8 cellular contexts compared by ENCODE assay signal in genomic region chr14:69107407-69108003, GRCh38.
A peak's percentile ranks its signal among the peaks of the same experiment; 100 is the strongest.
DNase-seq lines count a peak whose midpoint lies in the region; ATAC-seq lines count a peak whose summit lies in the region.

No MANE protein-coding gene starts in this region.

- H3K9me3 Mint-ChIP-seq in memory B cell = no peaks in the 10 kb centered on the region

- H3K27me3 Mint-ChIP-seq in memory B cell = no peaks in the 10 kb centered on the region

- ATAC-seq in memory B cell (ENCODE audit: low read depth) (peak; percentile 42), HG02973 (IDR thresholded peaks at IDR 0.05; ENCODE audit: unreplicated experiment) (no peak)

- H3K36me3 Mint-ChIP-seq in memory B cell = peaks cover 21% of the 10 kb centered on the region

- peaks cover 3% of the 10 kb centered on the region for H3K4me1 Mint-ChIP-seq in memory B cell

- H3K4me3 Mint-ChIP-seq in memory B cell = no peak overlapping the region

- peak in 4 of 6 experiments; percentile 10 to 47 (median 28) for DNase-seq in stimulated activated naive CD4-positive, alpha-beta T cell (lab: John Stamatoyannopoulos, UW)
- DNase-seq in stimulated activated naive CD4-positive, alpha-beta T cell treated with Interleukin-2 at 50 U/mL for 16 hours (lab: John Stamatoyannopoulos, UW) = no peak
- DNase-seq in MV-4-11 (lab: John Stamatoyannopoulos, UW) (peak; percentile 10), SHP77 treated with DMSO at 0.1 percent for 48 hours (lab: John Stamatoyannopoulos, UW) (peak; percentile 42), dedifferentiated amniotic fluid mesenchymal stem cell (ENCODE audit: extremely low spot score) (peak; percentile 72), memory B cell (ENCODE audit: low spot score in 2 of 2) (peak in 1 of 2 donors; percentile 4), hepatic stellate cell (ENCODE audit: low spot score) (no peak)

- no peak overlapping the region for H3K27ac Mint-ChIP-seq in memory B cell

Comparison
In these comparisons a context has a peak if more than half of its experiments do, and no peak if none do; other contexts are left out.
1. DNase-seq: peak in stimulated activated naive CD4-positive, alpha-beta T cell (4 of 6), MV-4-11 (single experiment), SHP77 treated with DMSO at 0.1 percent for 48 hours (single experiment) and dedifferentiated amniotic fluid mesenchymal stem cell (single experiment); none in stimulated activated naive CD4-positive, alpha-beta T cell treated with Interleukin-2 at 50 U/mL for 16 hours (single experiment) and hepatic stellate cell (single experiment).